ENCODE assay signal across 23 cellular contexts in genomic region chr6:87803784-87804183, GRCh38.
"Had no signal": no experiment of that assay in that cellular context is flagged by ENCODE, and none has a peak within 500 bp of the region (broad histone marks: within the 10 kb centered on the region; RNA-seq: fewer than 3 reads in every experiment).

No MANE protein-coding gene starts in this region.

- DNase-seq: activated CD4-positive, alpha-beta memory T cell treated with anti-CD3 and anti-CD28 coated beads for 36 hours; activated CD4-positive, alpha-beta T cell treated with anti-CD3 and anti-CD28 coated beads for 4 hours; activated CD4-positive, CD25-positive, alpha-beta regulatory T cell; activated gamma-delta T cell; activated naive CD4-positive, alpha-beta T cell treated with anti-CD3 and anti-CD28 coated beads, Interleukin-2, amount 50 U/mL, for 16 hours; activated naive CD8-positive, alpha-beta T cell treated with anti-CD3 and anti-CD28 coated beads, Interleukin-2, amount 50 U/mL, for 24 hours; body of pancreas; effector CD4-positive, alpha-beta T cell; heart right ventricle; kidney; lower lobe of right lung; naive thymus-derived CD4-positive, alpha-beta T cell; right cardiac atrium; stimulated activated CD4-positive, alpha-beta T cell treated with anti-CD3 and anti-CD28 coated beads, Interleukin-4, amount 100 ng/mL, for 24 hours; stimulated activated naive CD8-positive, alpha-beta T cell treated with anti-CD3 and anti-CD28 coated beads, Interleukin-15, Interleukin-2, amounts not matched to agents 100 U/mL and 50 U/mL, for 24 hours; substantia nigra; T1000; thyroid gland had no signal

- H3K36me3 Mint-ChIP-seq: activated CD4-positive, alpha-beta memory T cell treated with anti-CD3 and anti-CD28 coated beads for 36 hours; naive thymus-derived CD4-positive, alpha-beta T cell had no signal

- H3K27ac Mint-ChIP-seq: activated CD4-positive, alpha-beta memory T cell treated with anti-CD3 and anti-CD28 coated beads for 36 hours; activated naive CD8-positive, alpha-beta T cell treated with anti-CD3 and anti-CD28 coated beads, Interleukin-2, amount 50 U/mL, for 24 hours; dendritic cell treated with granulocyte-macrophage colony-stimulating factor and Interleukin-4, amounts not matched to agents 40 ng/mL and 50 ng/mL, for 4 days; naive thymus-derived CD4-positive, alpha-beta T cell; T-helper 1 cell treated with Interleukin-12 subunit alpha and Interleukin-12 subunit beta and Interleukin-4 antibody, amounts not matched to agents 30 μg/mL and 1 μg/mL, for 36 hours had no signal

- ATAC-seq: activated naive CD8-positive, alpha-beta T cell treated with anti-CD3 and anti-CD28 coated beads, Interleukin-2, amount 50 U/mL, for 24 hours; body of pancreas; heart right ventricle; left lobe of liver; lower lobe of right lung; naive thymus-derived CD4-positive, alpha-beta T cell; right cardiac atrium; stimulated activated naive CD8-positive, alpha-beta T cell treated with anti-CD3 and anti-CD28 coated beads, Interleukin-15, Interleukin-2, amounts not matched to agents 100 U/mL and 50 U/mL, for 24 hours had no signal

- H3K4me3 Mint-ChIP-seq: activated CD4-positive, alpha-beta memory T cell treated with anti-CD3 and anti-CD28 coated beads for 36 hours; activated naive CD8-positive, alpha-beta T cell treated with anti-CD3 and anti-CD28 coated beads, Interleukin-2, amount 50 U/mL, for 24 hours; dendritic cell treated with granulocyte-macrophage colony-stimulating factor and Interleukin-4, amounts not matched to agents 40 ng/mL and 50 ng/mL, for 4 days; naive thymus-derived CD4-positive, alpha-beta T cell; T-helper 1 cell treated with Interleukin-12 subunit alpha and Interleukin-12 subunit beta and Interleukin-4 antibody, amounts not matched to agents 30 μg/mL and 1 μg/mL, for 36 hours had no signal

- H3K27me3 ChIP-seq: body of pancreas, cardiac muscle cell, heart right ventricle, thyroid gland had no signal

- H3K27ac ChIP-seq: body of pancreas, cardiac muscle cell, heart right ventricle, lower lobe of right lung, prostate gland, thyroid gland had no signal

- H3K9me3 Mint-ChIP-seq: activated CD4-positive, alpha-beta memory T cell treated with anti-CD3 and anti-CD28 coated beads for 36 hours; activated naive CD8-positive, alpha-beta T cell treated with anti-CD3 and anti-CD28 coated beads, Interleukin-2, amount 50 U/mL, for 24 hours; dendritic cell treated with granulocyte-macrophage colony-stimulating factor and Interleukin-4, amounts not matched to agents 40 ng/mL and 50 ng/mL, for 4 days; naive thymus-derived CD4-positive, alpha-beta T cell; T-helper 1 cell treated with Interleukin-12 subunit alpha and Interleukin-12 subunit beta and Interleukin-4 antibody, amounts not matched to agents 30 μg/mL and 1 μg/mL, for 36 hours had no signal

- H3K36me3 ChIP-seq: cardiac muscle cell, heart right ventricle, lower lobe of right lung, prostate gland, thyroid gland had no signal

- H3K27me3 Mint-ChIP-seq: dendritic cell treated with granulocyte-macrophage colony-stimulating factor and Interleukin-4, amounts not matched to agents 40 ng/mL and 50 ng/mL, for 4 days had no signal

- H3K9me3 ChIP-seq: body of pancreas, heart right ventricle, lower lobe of right lung, prostate gland, thyroid gland had no signal

- H3K4me1 ChIP-seq: body of pancreas, lower lobe of right lung, prostate gland had no signal

- H3K4me3 ChIP-seq: body of pancreas, cardiac muscle cell, heart right ventricle, lower lobe of right lung, prostate gland, thyroid gland had no signal
